Comparison of ENCODE assay signal across 12 cellular contexts in genomic region chr4:174707277-174707676, GRCh38.
DNase-seq lines count a peak whose midpoint lies in the region; ATAC-seq and TF ChIP-seq lines count a peak whose summit lies in the region.
"Had no signal": no experiment of that assay in that cellular context is flagged by ENCODE, and none has a peak within 500 bp of the region (broad histone marks: within the 10 kb centered on the region; RNA-seq: fewer than 3 reads in every experiment).

No MANE protein-coding gene starts in this region.

- no peak overlapping the region for H2BK5ac ChIP-seq in mesendoderm (ENCODE audit: low read length)

- no peak overlapping the region for H3K27ac ChIP-seq in mesendoderm (ENCODE audit: low read depth, low read length)

- H3K36me3 Mint-ChIP-seq in activated CD4-positive, alpha-beta T cell treated with anti-CD3 and anti-CD28 coated beads for 36 hours (ENCODE audit: low read depth) = no peaks in the 10 kb centered on the region
- H3K36me3 Mint-ChIP-seq in activated CD4-positive, alpha-beta T cell treated with anti-CD3 and anti-CD28 coated beads, Interleukin-2, amount 10 ng/mL, durations not matched to agents 24 days and 14 days (ENCODE audit: low read depth) = no peaks in the 10 kb centered on the region
- no peaks in the 10 kb centered on the region for H3K36me3 Mint-ChIP-seq in mesothelial cell of epicardium
- H3K36me3 Mint-ChIP-seq: activated naive CD8-positive, alpha-beta T cell treated with anti-CD3 and anti-CD28 coated beads, Interleukin-2, amount 10 ng/mL, durations not matched to agents 7 days and 5 days had no signal

- H3K4me3 ChIP-seq in mesendoderm (ENCODE audit: low read length) = no peak overlapping the region

- no peak overlapping the region for H3K23ac ChIP-seq in mesendoderm (ENCODE audit: low read length)

- no peak overlapping the region for H3K18ac ChIP-seq in mesendoderm (ENCODE audit: low read length)

- no peak overlapping the region for H2AK5ac ChIP-seq in mesendoderm (ENCODE audit: low read length)

- no peak overlapping the region for H4K8ac ChIP-seq in mesendoderm (ENCODE audit: low read depth, low read length)

- no peak overlapping the region for H3K56ac ChIP-seq in mesendoderm (ENCODE audit: low read length)

- peaks cover 5% of the 10 kb centered on the region for H3K27me3 Mint-ChIP-seq in activated CD4-positive, alpha-beta T cell treated with anti-CD3 and anti-CD28 coated beads for 36 hours
- H3K27me3 Mint-ChIP-seq in activated CD4-positive, alpha-beta T cell treated with anti-CD3 and anti-CD28 coated beads, Interleukin-2, amount 10 ng/mL, durations not matched to agents 24 days and 14 days = peaks cover 3% of the 10 kb centered on the region
- no peaks in the 10 kb centered on the region for H3K27me3 Mint-ChIP-seq in mesothelial cell of epicardium (ENCODE audit: low read depth)
- H3K27me3 Mint-ChIP-seq: activated naive CD8-positive, alpha-beta T cell treated with anti-CD3 and anti-CD28 coated beads, Interleukin-2, amount 10 ng/mL, durations not matched to agents 7 days and 5 days had no signal

- POLR2A ChIA-PET in activated CD4-positive, alpha-beta T cell treated with anti-CD3 and anti-CD28 coated beads for 36 hours (lab: Charles Lee) = no interaction called here

- TF ChIP-seq CTCF in mesothelial cell of epicardium (IDR thresholded peaks at IDR 0.05; ENCODE audit: unreplicated experiment) = no peak

- no peak overlapping the region for H3K4me2 ChIP-seq in mesendoderm (ENCODE audit: low read length)

- CTCF ChIA-PET in activated CD4-positive, alpha-beta T cell treated with anti-CD3 and anti-CD28 coated beads for 36 hours (lab: Charles Lee) = no interaction called here

- DNase-seq in activated CD4-positive, alpha-beta T cell treated with anti-CD3 and anti-CD28 coated beads for 36 hours = peak; percentile 26
- no peak for DNase-seq in activated CD4-positive, alpha-beta T cell treated with anti-CD3 and anti-CD28 coated beads, Interleukin-2, amount 10 ng/mL, durations not matched to agents 24 days and 14 days
- DNase-seq in mesothelial cell of epicardium (ENCODE audit: low spot score in 2 of 2, unreplicated experiment in 2 of 2) = no peak
- DNase-seq in mucosa of gallbladder (ENCODE audit: low spot score) = no peak
- no peak for DNase-seq in mesendoderm
- DNase-seq: 8988T; activated naive CD8-positive, alpha-beta T cell treated with anti-CD3 and anti-CD28 coated beads, Interleukin-2, amount 10 ng/mL, durations not matched to agents 7 days and 5 days; hippocampal formation; NCI-H146 had no signal

- intact Hi-C loops in activated CD4-positive, alpha-beta T cell treated with anti-CD3 and anti-CD28 coated beads for 36 hours (cut with DNase I, micrococcal nuclease) = no loop called here
- intact Hi-C loops in activated CD4-positive, alpha-beta T cell treated with anti-CD3 and anti-CD28 coated beads, Interleukin-2, amount 10 ng/mL, durations not matched to agents 24 days and 14 days (cut with micrococcal nuclease) = no loop called here

- H3K27ac Mint-ChIP-seq in activated CD4-positive, alpha-beta T cell treated with anti-CD3 and anti-CD28 coated beads for 36 hours = no peak overlapping the region
- H3K27ac Mint-ChIP-seq in activated CD4-positive, alpha-beta T cell treated with anti-CD3 and anti-CD28 coated beads, Interleukin-2, amount 10 ng/mL, durations not matched to agents 24 days and 14 days = no peak overlapping the region
- H3K27ac Mint-ChIP-seq in mesothelial cell of epicardium = peak overlapping the region; percentile 45
- H3K27ac Mint-ChIP-seq: activated naive CD8-positive, alpha-beta T cell treated with anti-CD3 and anti-CD28 coated beads, Interleukin-2, amount 10 ng/mL, durations not matched to agents 7 days and 5 days had no signal

- H2BK15ac ChIP-seq in mesendoderm (replicated peaks; ENCODE audit: low read depth) = no peak overlapping the region

- peaks cover 2% of the 10 kb centered on the region for H3K9me3 Mint-ChIP-seq in activated CD4-positive, alpha-beta T cell treated with anti-CD3 and anti-CD28 coated beads for 36 hours (ENCODE audit: low read depth)
- H3K9me3 Mint-ChIP-seq in activated CD4-positive, alpha-beta T cell treated with anti-CD3 and anti-CD28 coated beads, Interleukin-2, amount 10 ng/mL, durations not matched to agents 24 days and 14 days = no peaks in the 10 kb centered on the region
- H3K9me3 Mint-ChIP-seq in mesothelial cell of epicardium = peaks cover 15% of the 10 kb centered on the region
- H3K9me3 Mint-ChIP-seq: activated naive CD8-positive, alpha-beta T cell treated with anti-CD3 and anti-CD28 coated beads, Interleukin-2, amount 10 ng/mL, durations not matched to agents 7 days and 5 days had no signal

- no peak overlapping the region for H2BK120ac ChIP-seq in mesendoderm (ENCODE audit: low read depth, low read length)

- H3K79me1 ChIP-seq in mesendoderm (ENCODE audit: low read length) = no peaks in the 10 kb centered on the region

- ATAC-seq in activated CD4-positive, alpha-beta T cell treated with anti-CD3 and anti-CD28 coated beads for 36 hours = peak; percentile 76
- ATAC-seq in GM21528 (IDR thresholded peaks at IDR 0.05; ENCODE audit: low FRiP score, unreplicated experiment) = peak; percentile 87
- peak; percentile 100 for ATAC-seq in HG03097 (IDR thresholded peaks at IDR 0.05; ENCODE audit: low FRiP score, unreplicated experiment)
- no peak for ATAC-seq in HG03139 (IDR thresholded peaks at IDR 0.05; ENCODE audit: unreplicated experiment)

- no peak overlapping the region for H4K5ac ChIP-seq in mesendoderm (ENCODE audit: low read length)

- no peak overlapping the region for H3K9ac ChIP-seq in mesendoderm (ENCODE audit: low read length)

- H3K4me1 Mint-ChIP-seq in activated CD4-positive, alpha-beta T cell treated with anti-CD3 and anti-CD28 coated beads for 36 hours = no peaks in the 10 kb centered on the region
- no peaks in the 10 kb centered on the region for H3K4me1 Mint-ChIP-seq in activated CD4-positive, alpha-beta T cell treated with anti-CD3 and anti-CD28 coated beads, Interleukin-2, amount 10 ng/mL, durations not matched to agents 24 days and 14 days
- H3K4me1 Mint-ChIP-seq in mesothelial cell of epicardium = peaks cover 26% of the 10 kb centered on the region
- H3K4me1 Mint-ChIP-seq: activated naive CD8-positive, alpha-beta T cell treated with anti-CD3 and anti-CD28 coated beads, Interleukin-2, amount 10 ng/mL, durations not matched to agents 7 days and 5 days had no signal

- no peaks in the 10 kb centered on the region for H3K36me3 ChIP-seq in mesendoderm (ENCODE audit: control insufficient read depth, insufficient read depth, low read length)

- no peak overlapping the region for H3K4me3 Mint-ChIP-seq in activated CD4-positive, alpha-beta T cell treated with anti-CD3 and anti-CD28 coated beads for 36 hours
- H3K4me3 Mint-ChIP-seq in activated CD4-positive, alpha-beta T cell treated with anti-CD3 and anti-CD28 coated beads, Interleukin-2, amount 10 ng/mL, durations not matched to agents 24 days and 14 days = no peak overlapping the region
- no peak overlapping the region for H3K4me3 Mint-ChIP-seq in mesothelial cell of epicardium
- H3K4me3 Mint-ChIP-seq: activated naive CD8-positive, alpha-beta T cell treated with anti-CD3 and anti-CD28 coated beads, Interleukin-2, amount 10 ng/mL, durations not matched to agents 7 days and 5 days had no signal

- H3K79me2 ChIP-seq in mesendoderm (ENCODE audit: control insufficient read depth, insufficient read depth, low read length) = no peaks in the 10 kb centered on the region

- no peaks in the 10 kb centered on the region for H3K27me3 ChIP-seq in mesendoderm (ENCODE audit: insufficient read depth, low read length, poor library complexity)

- no peaks in the 10 kb centered on the region for H3K4me1 ChIP-seq in mesendoderm (ENCODE audit: control insufficient read depth, low read depth, low read length)

- WGBS in mesendoderm (ENCODE audit: extremely low coverage, insufficient coverage, low lambda C conversion rate) = no CpG with 5 or more reads among the region's 4 CpGs

- no peak overlapping the region for H3K4ac ChIP-seq in mesendoderm (ENCODE audit: low read depth, low read length)
